In the genomic region with DNA sequence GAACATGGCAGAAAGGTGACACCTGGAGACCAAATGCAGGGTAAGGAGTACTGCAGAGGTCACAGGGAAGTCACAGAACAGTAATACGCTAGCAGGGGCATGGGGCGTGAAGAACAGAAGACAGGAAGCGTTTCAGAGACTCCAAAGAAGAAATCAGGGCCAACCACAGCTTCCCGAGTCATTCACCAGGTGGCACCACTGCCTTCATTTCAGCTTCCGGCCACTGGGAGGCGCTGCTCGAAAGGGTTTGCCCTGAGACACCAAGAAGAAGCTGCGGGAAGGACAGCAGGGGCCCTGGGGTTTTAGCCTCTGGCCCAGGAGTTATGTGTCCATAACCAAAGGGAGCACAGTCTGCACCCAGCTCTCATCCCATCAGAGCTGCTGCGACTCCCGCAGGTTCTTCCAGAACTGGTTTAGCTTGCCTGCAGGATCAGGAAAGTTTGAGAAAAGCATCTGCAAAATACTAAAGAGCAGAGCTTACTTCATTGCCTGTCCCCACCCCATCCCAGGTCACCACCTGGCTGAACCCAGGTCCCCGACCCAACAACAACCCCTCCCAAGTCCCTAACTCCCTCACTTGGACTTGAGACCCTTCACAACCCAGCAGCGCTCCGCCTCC, we compare ENCODE assay signal across 8 cellular contexts. TPM values are rescaled to one million over a fixed set of nuclear protein-coding genes. Genes with fewer than 3 reads are reported as not detected.
A peak's percentile ranks its signal among the peaks of the same experiment; 100 is the strongest.
DNase-seq lines count a peak whose midpoint lies in the region; ATAC-seq and TF ChIP-seq lines count a peak whose summit lies in the region.
"Not testable (repeated sequence)": the region's sequence is repeated elsewhere in the genome, so short reads cannot be mapped to it uniquely, and the experiment has no call there.

No MANE protein-coding gene starts in this region.

- not testable (repeated sequence) for H3K79me2 ChIP-seq in PC-3 (ENCODE audit: low read length)

- intact Hi-C loops in PC-3 (cut with micrococcal nuclease); activated CD8-positive, alpha-beta T cell treated with anti-CD3 and anti-CD28 coated beads for 36 hours (cut with micrococcal nuclease): not testable (repeated sequence)

- POLR2A ChIA-PET in PC-3 (lab: Charles Lee; ENCODE audit: unreplicated experiment); activated CD8-positive, alpha-beta T cell treated with anti-CD3 and anti-CD28 coated beads for 36 hours (lab: Charles Lee): not testable (repeated sequence)

- not testable (repeated sequence) for H4K20me1 ChIP-seq in PC-3 (ENCODE audit: low read length)

- H3K4me1 ChIP-seq in PC-3 (ENCODE audit: insufficient read depth, low read length); thoracic aorta (ENCODE audit: control insufficient read depth in 1 of 2, low read depth in 2 of 2): not testable (repeated sequence)

- ATAC-seq in PC-3; thoracic aorta (ENCODE audit: insufficient number of reproducible peaks, low FRiP score, low read depth): not testable (repeated sequence)
- ATAC-seq in activated CD8-positive, alpha-beta T cell treated with anti-CD3 and anti-CD28 coated beads for 36 hours: peak; percentile 55

- H3K9me2 ChIP-seq in PC-3 (replicated peaks; ENCODE audit: low read length): not testable (repeated sequence)

- CTCF ChIA-PET in PC-3 (lab: Charles Lee): interaction anchor here (0.9 to 1.1 kb wide), 2 partner anchors 127 to 349 kb away, joined by 3 to 4 read pairs; no protein-coding TSS in a partner anchor
- CTCF ChIA-PET in activated CD8-positive, alpha-beta T cell treated with anti-CD3 and anti-CD28 coated beads for 36 hours (lab: Charles Lee): interaction anchor here (0.8 to 1.5 kb wide), 8 partner anchors 10 to 344 kb away, joined by 3 to 10 read pairs (median 3); no protein-coding TSS in a partner anchor

- DNase-seq in EH (ENCODE audit: low read depth) (peak; percentile 84), MG63 (peak; percentile 64), PC-3 (peak; percentile 87), caudate nucleus (lab: John Stamatoyannopoulos, UW) (peak in 58 of 61 donors; percentile 2 to 89 (median 52)), hypothalamus (lab: John Stamatoyannopoulos, UW) (peak in 46 of 51 donors; percentile 4 to 88 (median 46)), pulmonary artery endothelial cell (ENCODE audit: low read depth, low spot score) (peak; percentile 19)
- peak; percentile 93 for DNase-seq in activated CD8-positive, alpha-beta T cell treated with anti-CD3 and anti-CD28 coated beads for 36 hours
- DNase-seq in thoracic aorta (ENCODE audit: low spot score): not testable (repeated sequence)

- H3K4me2 ChIP-seq in PC-3 (ENCODE audit: low read length): not testable (repeated sequence)

- H3F3A ChIP-seq in PC-3 (ENCODE audit: low read length, unreplicated experiment): not testable (repeated sequence)

- H2AFZ ChIP-seq in PC-3 (ENCODE audit: low read length): not testable (repeated sequence)

- H3K36me3 ChIP-seq in MG63; PC-3 (ENCODE audit: low read depth, low read length); thoracic aorta: not testable (repeated sequence)

- not testable (repeated sequence) for BruUV-seq in PC-3 (replicated peaks; lab: Mats Ljungman, UMichigan)

- H3K4me3 ChIP-seq in MG63; PC-3 (ENCODE audit: low read length); thoracic aorta: not testable (repeated sequence)

- H3K9ac ChIP-seq in PC-3 (ENCODE audit: low read length): not testable (repeated sequence)

- not testable (repeated sequence) for H3K27ac ChIP-seq in PC-3 (ENCODE audit: low read length); caudate nucleus (ENCODE audit: low read depth, low read length); thoracic aorta

- not testable (repeated sequence) for H3K36me3 Mint-ChIP-seq in activated CD8-positive, alpha-beta T cell treated with anti-CD3 and anti-CD28 coated beads for 36 hours (ENCODE audit: low read depth)

- peak; percentile 76 for TF ChIP-seq CTCF in PC-3 (conservative IDR thresholded peaks at IDR 0.05; ENCODE audit: low read depth, low read length)
- peak; percentile 89 for TF ChIP-seq CTCF in activated CD8-positive, alpha-beta T cell treated with anti-CD3 and anti-CD28 coated beads for 36 hours (IDR thresholded peaks at IDR 0.05)
- peak; percentile 68 for TF ChIP-seq CTCF in thoracic aorta (IDR thresholded peaks at IDR 0.05)

- H3K9me3 Mint-ChIP-seq in activated CD8-positive, alpha-beta T cell treated with anti-CD3 and anti-CD28 coated beads for 36 hours: not testable (repeated sequence)

- not testable (repeated sequence) for H3K27me3 Mint-ChIP-seq in activated CD8-positive, alpha-beta T cell treated with anti-CD3 and anti-CD28 coated beads for 36 hours

- H3K4me3 Mint-ChIP-seq in activated CD8-positive, alpha-beta T cell treated with anti-CD3 and anti-CD28 coated beads for 36 hours: not testable (repeated sequence)

- H3K27me3 ChIP-seq in MG63; PC-3 (ENCODE audit: low read length); thoracic aorta (replicated peaks; ENCODE audit: insufficient read depth): not testable (repeated sequence)

- H3K9me3 ChIP-seq in MG63; PC-3 (ENCODE audit: low read length); thoracic aorta: not testable (repeated sequence)

- not testable (repeated sequence) for H3K27ac Mint-ChIP-seq in activated CD8-positive, alpha-beta T cell treated with anti-CD3 and anti-CD28 coated beads for 36 hours

- not testable (repeated sequence) for H3K4me1 Mint-ChIP-seq in activated CD8-positive, alpha-beta T cell treated with anti-CD3 and anti-CD28 coated beads for 36 hours (ENCODE audit: low read depth)

RNA-seq across cellular contexts. Expression of a gene that starts 32.6 kb away (rescaled TPM):
- total RNA-seq in MG63 (2014; rRNA removed; shearing (Covaris generic); ENCODE audit: low replicate concordance): not detected in 2 replicates
- total RNA-seq in PC-3 (2014; rRNA removed) (not detected in 2 replicates), pulmonary artery endothelial cell (not detected in 2 replicates), thoracic aorta (not detected)
- not detected for total RNA-seq in activated CD8-positive, alpha-beta T cell treated with anti-CD3 and anti-CD28 coated beads for 36 hours
